In genomic region chr22:42752230-42752746, GRCh38 we compare ENCODE assay signal across 14 cellular contexts. TPM values are rescaled to one million over a fixed set of nuclear protein-coding genes. Genes with fewer than 3 reads are reported as not detected.
DNase-seq lines count a peak whose midpoint lies in the region; ATAC-seq and TF ChIP-seq lines count a peak whose summit lies in the region.
"Had no signal": no experiment of that assay in that cellular context is flagged by ENCODE, and none has a peak within 500 bp of the region (broad histone marks: within the 10 kb centered on the region; RNA-seq: fewer than 3 reads in every experiment).

No MANE protein-coding gene starts in this region.

- peaks cover 11% of the 10 kb centered on the region for H3K4me1 ChIP-seq in mesenchymal stem cell (ENCODE audit: control insufficient read depth, insufficient read depth, low read depth, low read length)
- peaks cover 7% of the 10 kb centered on the region for H3K4me1 ChIP-seq in stomach smooth muscle (ENCODE audit: control insufficient read depth, insufficient read depth, low read length)

- no peak overlapping the region for H3K27ac ChIP-seq in mesenchymal stem cell (ENCODE audit: low read length, poor library complexity, severe bottlenecking)
- peak overlapping the region; percentile 2 for H3K27ac ChIP-seq in stomach smooth muscle (ENCODE audit: low read length)

- H3K4me1 Mint-ChIP-seq in activated B cell treated with CpG ODN at 0.5 μM for 24 hours, result peaks cover 25% of the 10 kb centered on the region

- H3K9ac ChIP-seq in mesenchymal stem cell (ENCODE audit: low read length) (peak overlapping the region; percentile 83), stomach smooth muscle (ENCODE audit: low read length in 2 of 2) (no peak overlapping the region)

- no peaks in the 10 kb centered on the region for H3K9me3 ChIP-seq in mesenchymal stem cell (ENCODE audit: control insufficient read depth, low read length)
- H3K9me3 ChIP-seq in stomach smooth muscle (ENCODE audit: control insufficient read depth in 2 of 2, low read length in 2 of 2), result no peaks in the 10 kb centered on the region

- no peaks in the 10 kb centered on the region for H3K36me3 Mint-ChIP-seq in activated B cell treated with CpG ODN at 0.5 μM for 24 hours (ENCODE audit: low read depth)

- H3K14ac ChIP-seq in mesenchymal stem cell (ENCODE audit: low read length in 2 of 2), result no peak overlapping the region

- H4K91ac ChIP-seq in mesenchymal stem cell (ENCODE audit: low read length), result peak overlapping the region; percentile 76

- H3K4me2 ChIP-seq in mesenchymal stem cell (ENCODE audit: low read length, poor library complexity, severe bottlenecking), result no peak overlapping the region
- H3K4me2 ChIP-seq: smooth muscle cell had no signal

- peak overlapping the region; percentile 43 for H4K8ac ChIP-seq in mesenchymal stem cell (ENCODE audit: low read length)

- no peaks in the 10 kb centered on the region for H3K36me3 ChIP-seq in mesenchymal stem cell (ENCODE audit: control insufficient read depth in 1 of 2, insufficient read depth in 2 of 2, low read depth in 1 of 2, low read length in 2 of 2)
- no peaks in the 10 kb centered on the region for H3K36me3 ChIP-seq in stomach smooth muscle (ENCODE audit: control insufficient read depth in 2 of 2, insufficient read depth in 2 of 2, low read length in 2 of 2)

- no peaks in the 10 kb centered on the region for H3K9me3 Mint-ChIP-seq in activated B cell treated with CpG ODN at 0.5 μM for 24 hours

- H3K4me3 Mint-ChIP-seq in activated B cell treated with CpG ODN at 0.5 μM for 24 hours, result no peak overlapping the region

- DNase-seq in GM10248 (ENCODE audit: extremely low spot score), result peak; percentile 46
- DNase-seq in activated B cell treated with CpG ODN at 0.5 μM for 24 hours, result no peak
- no peak for DNase-seq in mesenchymal stem cell
- no peak for DNase-seq in hippocampal formation (lab: John Stamatoyannopoulos, UW)
- no peak for DNase-seq in KG1 (lab: John Stamatoyannopoulos, UW)
- DNase-seq: activated T-cell treated with anti-CD3 and anti-CD28 coated beads, Interleukin-2, amount 50 U/mL, for 1 hour; AML-193; DMS53; NCI-H2029 treated with DMSO at 0.1 percent for 48 hours had no signal

- ATAC-seq in activated B cell treated with CpG ODN at 0.5 μM for 24 hours (ENCODE audit: low read depth), result peak; percentile 16
- no peak for ATAC-seq in GM19324 (IDR thresholded peaks at IDR 0.05; ENCODE audit: low FRiP score, unreplicated experiment)
- no peak for ATAC-seq in HG03095 (IDR thresholded peaks at IDR 0.05; ENCODE audit: unreplicated experiment)
- ATAC-seq: activated CD4-positive, CD25-positive, alpha-beta regulatory T cell treated with anti-CD3 and anti-CD28 coated beads, Interleukin-2, amount 50 U/mL, for 24 hours had no signal

- 78% methylated on average over 8 of the region's 12 CpGs for WGBS in mesenchymal stem cell

- peak overlapping the region in 1 of 2 experiments; percentile 87 for H2BK12ac ChIP-seq in mesenchymal stem cell (ENCODE audit: low read length in 2 of 2)

- no peak for TF ChIP-seq CTCF in GM10248 (IDR thresholded peaks at IDR 0.05; ENCODE audit: control extremely low read depth, extremely low read depth, low read depth, missing control alignments)
- no peak for TF ChIP-seq CTCF in activated B cell treated with CpG ODN at 0.5 μM for 24 hours (IDR thresholded peaks at IDR 0.05)

- H3K18ac ChIP-seq in mesenchymal stem cell (ENCODE audit: low read depth in 1 of 2, low read length in 2 of 2), result peak overlapping the region in 1 of 2 experiments; percentile 82

- H2BK120ac ChIP-seq in mesenchymal stem cell (ENCODE audit: low read depth, low read length), result no peak overlapping the region

- no peak overlapping the region for H2AFZ ChIP-seq in mesenchymal stem cell (ENCODE audit: low read depth, low read length)

- H3K79me1 ChIP-seq in mesenchymal stem cell (replicated peaks; ENCODE audit: low read length, poor library complexity, severe bottlenecking), result no peaks in the 10 kb centered on the region

- no peak overlapping the region for H3K23ac ChIP-seq in mesenchymal stem cell (ENCODE audit: low read length in 2 of 2)

- peak overlapping the region; percentile 30 for H2AK5ac ChIP-seq in mesenchymal stem cell (ENCODE audit: low read length, severe bottlenecking)

- peak overlapping the region; percentile 61 for H3K27ac Mint-ChIP-seq in activated B cell treated with CpG ODN at 0.5 μM for 24 hours

- H3K27me3 ChIP-seq in mesenchymal stem cell (ENCODE audit: control insufficient read depth in 1 of 2, insufficient read depth in 1 of 2, low read length in 2 of 2) (no peaks in the 10 kb centered on the region), stomach smooth muscle (ENCODE audit: control insufficient read depth in 1 of 2, insufficient read depth in 2 of 2, low read length in 2 of 2) (no peaks in the 10 kb centered on the region)

- CTCF ChIA-PET in GM10248 (lab: Yijun Ruan, JAX) (interaction anchor here (1.0 to 3.9 kb wide), 5 partner anchors 12 to 131 kb away, joined by 3 to 12 read pairs (median 5); no protein-coding TSS in a partner anchor), activated B cell treated with CpG ODN at 0.5 μM for 24 hours (lab: Charles Lee) (no interaction called here)

- H3K27me3 Mint-ChIP-seq in activated B cell treated with CpG ODN at 0.5 μM for 24 hours, result no peaks in the 10 kb centered on the region

- intact Hi-C loops in activated B cell treated with CpG ODN at 0.5 μM for 24 hours (cut with micrococcal nuclease), result loop anchor here (2.0 kb wide), 1 partner anchor 17 kb away; no protein-coding TSS in a partner anchor

- H3K4ac ChIP-seq in mesenchymal stem cell (ENCODE audit: low read depth in 1 of 2, low read length in 2 of 2), result peak overlapping the region in 1 of 2 experiments; percentile 15

- no peak overlapping the region for H2BK5ac ChIP-seq in mesenchymal stem cell (ENCODE audit: low read depth, low read length, poor library complexity, severe bottlenecking)

- POLR2A ChIA-PET in GM10248 (lab: Yijun Ruan, JAX) (interaction anchor here (0.6 to 0.7 kb wide), 2 partner anchors 20 to 193 kb away, joined by 4 to 8 read pairs; no protein-coding TSS in a partner anchor), activated B cell treated with CpG ODN at 0.5 μM for 24 hours (lab: Charles Lee) (interaction anchor here (0.6 to 2.8 kb wide), 8 partner anchors 9 to 137 kb away, joined by 3 to 17 read pairs (median 4); partner anchors contain the start of gene POLDIP3)

- H2BK15ac ChIP-seq in mesenchymal stem cell (ENCODE audit: low read depth, poor library complexity, severe bottlenecking), result peak overlapping the region; percentile 44

- H3K4me3 ChIP-seq in mesenchymal stem cell (ENCODE audit: insufficient read depth in 1 of 2, low read depth in 1 of 2, low read length in 2 of 2) (peak overlapping the region in 1 of 2 experiments; percentile 28), stomach smooth muscle (ENCODE audit: low read length in 2 of 2) (no peak overlapping the region)
- H3K4me3 ChIP-seq: smooth muscle cell had no signal

RNA-seq across cellular contexts. Expression of gene A4GALT, which starts 31.6 kb away (rescaled TPM):
- 16.9 and 18.4 TPM in 2 replicates for total RNA-seq in activated B cell treated with CpG ODN at 0.5 μM for 24 hours
- polyA plus RNA-seq in mesenchymal stem cell (2013, experiment 1 of 2), result 10.1 TPM
- 9.6 TPM for polyA plus RNA-seq in mesenchymal stem cell (2013, experiment 2 of 2)
